In the genomic region with DNA sequence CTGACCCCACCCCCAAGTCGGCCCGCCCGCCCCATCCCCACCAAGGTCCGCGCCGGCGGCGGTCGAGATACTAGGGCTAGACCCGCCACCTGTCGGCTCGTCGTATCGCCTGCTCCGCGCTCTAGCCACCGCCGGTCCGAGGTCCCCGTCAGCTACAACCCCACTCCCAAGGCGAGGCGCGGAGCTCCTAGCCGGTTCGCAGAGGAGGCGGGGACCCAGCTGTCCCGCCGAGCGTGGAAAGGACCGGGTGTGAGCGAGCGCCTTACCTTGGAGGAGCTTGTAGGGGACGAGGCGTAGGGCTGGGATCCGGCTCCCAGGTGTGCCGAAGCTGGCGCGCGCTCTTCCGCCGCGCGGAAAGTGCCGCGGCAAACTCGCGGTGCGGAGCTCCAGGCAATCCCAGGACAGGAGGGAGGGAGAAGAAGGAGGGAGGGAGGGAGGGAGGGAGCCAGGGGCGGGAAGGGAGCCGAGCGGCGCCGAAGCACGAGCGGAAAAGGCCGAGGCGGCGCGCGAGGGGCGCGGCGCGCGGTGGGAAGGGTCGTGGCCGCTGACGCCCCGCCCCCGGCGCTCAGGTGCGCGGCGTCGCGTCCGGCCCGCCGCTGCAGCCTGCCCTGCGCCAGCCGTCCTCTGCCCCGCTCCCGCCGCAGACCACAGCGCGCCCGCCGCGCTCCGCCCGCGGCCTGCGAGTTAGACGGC, we compare ENCODE assay signal across 8 cellular contexts. TPM values are rescaled to one million over a fixed set of nuclear protein-coding genes. Genes with fewer than 3 reads are reported as not detected.
DNase-seq lines count a peak whose midpoint lies in the region; ATAC-seq lines count a peak whose summit lies in the region.

A gene with protein sequence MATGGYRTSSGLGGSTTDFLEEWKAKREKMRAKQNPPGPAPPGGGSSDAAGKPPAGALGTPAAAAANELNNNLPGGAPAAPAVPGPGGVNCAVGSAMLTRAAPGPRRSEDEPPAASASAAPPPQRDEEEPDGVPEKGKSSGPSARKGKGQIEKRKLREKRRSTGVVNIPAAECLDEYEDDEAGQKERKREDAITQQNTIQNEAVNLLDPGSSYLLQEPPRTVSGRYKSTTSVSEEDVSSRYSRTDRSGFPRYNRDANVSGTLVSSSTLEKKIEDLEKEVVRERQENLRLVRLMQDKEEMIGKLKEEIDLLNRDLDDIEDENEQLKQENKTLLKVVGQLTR (minus strand): TSS at position 359 of the 693 bp plus-strand sequence. CDS start 720 bp downstream, outside the sequence.

- ATAC-seq in GM19328 (IDR thresholded peaks at IDR 0.05; ENCODE audit: unreplicated experiment) = peak; percentile 49
- ATAC-seq in HG03378 (IDR thresholded peaks at IDR 0.05; ENCODE audit: unreplicated experiment) = peak; percentile 45

- peak; percentile 91 for DNase-seq in D341Med (ENCODE audit: low spot score)
- peak; percentile 94 for DNase-seq in NCI-H510A (lab: John Stamatoyannopoulos, UW)
- DNase-seq in activated T-helper 9 cell treated with anti-CD3 and anti-CD28 coated beads, Interleukin-2, amount 50 U/mL, for 16 hours (ENCODE audit: low read depth) = peak; percentile 1
- DNase-seq in glomerular visceral epithelial cell (ENCODE audit: extremely low spot score) = peak; percentile 83
- DNase-seq in occipital lobe (lab: John Stamatoyannopoulos, UW) = no peak
- DNase-seq in NK-92 (lab: John Stamatoyannopoulos, UW; ENCODE audit: unreplicated experiment) = no peak

RNA-seq across cellular contexts. Expression of the gene that starts here (rescaled TPM):
- total RNA-seq in occipital lobe = 21.1 TPM

Comparison
In these comparisons a context has a peak if more than half of its experiments do, and no peak if none do; other contexts are left out.
1. DNase-seq: peak in D341Med (single experiment), NCI-H510A (single experiment), activated T-helper 9 cell treated with anti-CD3 and anti-CD28 coated beads, Interleukin-2, amount 50 U/mL, for 16 hours (single experiment) and glomerular visceral epithelial cell (single experiment); none in occipital lobe (single experiment) and NK-92 (single experiment).